8 cellular contexts compared by ENCODE assay signal in the genomic region with DNA sequence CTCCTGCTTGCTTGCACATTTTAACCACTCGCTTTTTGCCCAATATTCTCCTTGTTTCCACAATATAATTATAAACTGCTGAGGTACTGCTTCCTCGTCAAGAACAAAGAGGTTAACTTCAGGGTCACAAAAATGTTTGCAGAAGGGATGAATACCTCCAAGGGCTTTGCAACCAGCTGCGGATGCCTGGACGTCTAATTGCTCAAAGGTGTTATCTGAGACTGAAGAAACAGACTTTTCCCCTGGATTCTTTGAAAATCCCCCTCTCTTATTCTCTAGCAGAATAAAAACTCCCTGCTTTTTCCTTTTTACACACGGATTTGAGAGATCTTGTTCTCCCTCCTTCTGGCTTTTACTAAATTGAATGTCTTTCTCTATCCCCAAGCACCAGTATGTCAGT. TPM values are rescaled to one million over a fixed set of nuclear protein-coding genes. Genes with fewer than 3 reads are reported as not detected.
DNase-seq lines count a peak whose midpoint lies in the region; ATAC-seq, FAIRE-seq and TF ChIP-seq lines count a peak whose summit lies in the region.

No MANE protein-coding gene starts in this region.

- ATAC-seq in Panc1 (no peak), pancreas (no peak)

- H3K27me3 ChIP-seq in Panc1 (ENCODE audit: control insufficient read depth, insufficient read depth, low read length) (peaks cover 4% of the 10 kb centered on the region; the same call in 1 of the 2 replicates), esophagus squamous epithelium (no peaks in the 10 kb centered on the region), pancreas (no peaks in the 10 kb centered on the region), Karpas-422 (ENCODE audit: low read length) (no peaks in the 10 kb centered on the region)

- H3K9me2 ChIP-seq in Karpas-422 (replicated peaks; ENCODE audit: insufficient read depth, low read length), result no peaks in the 10 kb centered on the region

- TF ChIP-seq CTCF in Panc1 (IDR thresholded peaks at IDR 0.05), result no peak
- TF ChIP-seq CTCF in esophagus squamous epithelium (IDR thresholded peaks at IDR 0.05), result no peak
- no peak for TF ChIP-seq CTCF in pancreas (IDR thresholded peaks at IDR 0.05)

- BruUV-seq in Panc1 (replicated peaks; lab: Mats Ljungman, UMichigan), result no TSS peak

- H4K20me1 ChIP-seq in Karpas-422 (ENCODE audit: insufficient read depth, low read depth, low read length), result no peaks in the 10 kb centered on the region

- H3K4me2 ChIP-seq in Karpas-422 (ENCODE audit: low read depth, low read length, poor library complexity, severe bottlenecking), result no peak overlapping the region

- WGBS in esophagus squamous epithelium, 2 donors, result 31 to 34% methylated on average over 5 of the region's 5 CpGs
- 7 to 8% methylated on average over 5 of the region's 5 CpGs for WGBS in pancreas, 2 donors

- CTCF ChIA-PET in Panc1 (lab: Charles Lee), result interaction anchor here (1.5 kb wide), 1 partner anchor 10 kb away, joined by 5 read pairs; no protein-coding TSS in a partner anchor

- H3K4me1 ChIP-seq in Panc1 (ENCODE audit: control insufficient read depth, insufficient read depth, low read length) (peaks cover 9% of the 10 kb centered on the region; the same call in 1 of the 2 replicates), esophagus squamous epithelium (peaks cover 8 to 41% (median 9%) of the 10 kb centered on the region in 3 donors), pancreas (peaks cover 11 to 38% (median 29%) of the 10 kb centered on the region in 3 donors), Karpas-422 (ENCODE audit: low read length) (no peaks in the 10 kb centered on the region)

- H3K27ac ChIP-seq in Panc1 (ENCODE audit: low read length) (peak overlapping the region; percentile 68), esophagus squamous epithelium (peak overlapping the region; percentile 94 to 97 (median 95)), pancreas (peak overlapping the region; percentile 99 to 100 (median 99)), Karpas-422 (ENCODE audit: low read length) (no peak overlapping the region)

- TF ChIP-seq POLR2A in esophagus squamous epithelium (IDR thresholded peaks at IDR 0.05), result no peak

- POLR2A ChIA-PET in Panc1 (lab: Charles Lee), result no interaction called here

- DNase-seq in DMS53 (lab: John Stamatoyannopoulos, UW) (peak; percentile 29), Panc1 (ENCODE audit: low read depth, low spot score) (no peak), esophagus squamous epithelium (lab: John Stamatoyannopoulos, UW) (no peak), pancreas (no peak), NCI-H2227 (lab: John Stamatoyannopoulos, UW; ENCODE audit: unreplicated experiment) (no peak), Karpas-422 (no peak), NK-92 (lab: John Stamatoyannopoulos, UW; ENCODE audit: unreplicated experiment) (no peak)
- DNase-seq in activated CD4-positive, alpha-beta T cell treated with anti-CD3 and anti-CD28 coated beads, Interleukin-2, amount 50 U/mL, for 4 hours, result no peak

- intact Hi-C loops in Panc1 (cut with micrococcal nuclease; ENCODE audit: unreplicated experiment) (no loop called here), esophagus squamous epithelium (cut with DNase I) (no loop called here), pancreas (cut with DNase I) (loop anchor here in 1 of 3 donors (10.0 kb wide), 1 partner anchor 54 kb away; no protein-coding TSS in a partner anchor)

- H3K9ac ChIP-seq in Karpas-422 (ENCODE audit: low read length), result no peak overlapping the region

- in situ Hi-C loops in Panc1 (cut with HindIII; ENCODE audit: low pct_unique_long_range_greater_than_20kb, low sequenced_read_pairs), result no loop called here

- H3K4me3 ChIP-seq in Panc1 (ENCODE audit: low read depth in 2 of 2, low read length in 2 of 2) (peak overlapping the region; percentile 65 to 70), esophagus squamous epithelium (peak overlapping the region; percentile 70 to 88 (median 86)), pancreas (peak overlapping the region; percentile 47 to 83 (median 66)), Karpas-422 (ENCODE audit: low read length) (no peak overlapping the region)

- no peaks in the 10 kb centered on the region for H3K79me2 ChIP-seq in Karpas-422 (ENCODE audit: low read length)

- no peak overlapping the region for H2AFZ ChIP-seq in Karpas-422 (ENCODE audit: low read length)

- H3K36me3 ChIP-seq in Panc1 (ENCODE audit: control insufficient read depth, insufficient read depth, low read length) (no peaks in the 10 kb centered on the region), esophagus squamous epithelium (no peaks in the 10 kb centered on the region), pancreas (no peaks in the 10 kb centered on the region), Karpas-422 (ENCODE audit: insufficient read depth, low read length) (no peaks in the 10 kb centered on the region)

- no peaks in the 10 kb centered on the region for H3K9me3 ChIP-seq in Panc1 (ENCODE audit: control insufficient read depth, insufficient read depth, low read depth, low read length)
- H3K9me3 ChIP-seq in esophagus squamous epithelium, result no peaks in the 10 kb centered on the region
- H3K9me3 ChIP-seq in pancreas, result no peaks in the 10 kb centered on the region
- no peaks in the 10 kb centered on the region for H3K9me3 ChIP-seq in Karpas-422 (ENCODE audit: low read length)

- no peak for FAIRE-seq in pancreas (lab: Jason Lieb, UNC)

RNA-seq across cellular contexts. Expression of a gene that starts 0.4 kb away (rescaled TPM):
- 1.8 TPM for total RNA-seq in Panc1 (2021; ENCODE audit: unreplicated experiment)
- polyA plus RNA-seq in Panc1 (2012; ENCODE audit: insufficient read length), result 2.2 TPM
- total RNA-seq in esophagus squamous epithelium, result 10 to 100 TPM; 15.4 to 21.7 (median 16.6) TPM
- total RNA-seq in pancreas, result 10 to 100 TPM in 4 of 6 donors, 1 to 10 TPM in 2; 8.7 to 12.6 (median 10.6) TPM
- polyA plus RNA-seq in pancreas, result 10 to 100 TPM in 1 of 2 donors, 1 to 10 TPM in 1; 7.4 to 19.8 TPM
- total RNA-seq in Karpas-422 (2014; rRNA removed; shearing (Covaris generic); ENCODE audit: low replicate concordance), result not detected in 2 replicates

RNA-seq across cellular contexts. Expression of a gene that starts 9.1 kb away (rescaled TPM):
- total RNA-seq in Panc1 (2021; ENCODE audit: unreplicated experiment) (not detected), esophagus squamous epithelium (not detected), pancreas (not detected)
- not detected for polyA plus RNA-seq in Panc1 (2012; ENCODE audit: insufficient read length)
- polyA plus RNA-seq in pancreas, result not detected
- total RNA-seq in Karpas-422 (2014; rRNA removed; shearing (Covaris generic); ENCODE audit: low replicate concordance), result not detected in 2 replicates
